31 cellular contexts compared by ENCODE assay signal in genomic region chr19:50409347-50409746, GRCh38. TPM values are rescaled to one million over a fixed set of nuclear protein-coding genes. Genes with fewer than 3 reads are reported as not detected.
A peak's percentile ranks its signal among the peaks of the same experiment; 100 is the strongest.
DNase-seq lines count a peak whose midpoint lies in the region; ATAC-seq, FAIRE-seq and TF ChIP-seq lines count a peak whose summit lies in the region.
"Had no signal": no experiment of that assay in that cellular context is flagged by ENCODE, and none has a peak within 500 bp of the region (broad histone marks: within the 10 kb centered on the region; RNA-seq: fewer than 3 reads in every experiment).

No MANE protein-coding gene starts in this region.

- no peak for TF ChIP-seq EP300 in K562 (IDR thresholded peaks at IDR 0.05; ENCODE audit: low read length)

- no peaks in the 10 kb centered on the region for H3K9me3 Mint-ChIP-seq in endodermal cell
- H3K9me3 Mint-ChIP-seq: CD4-positive, alpha-beta T cell; CD8-positive, alpha-beta T cell had no signal

- H3K36me3 ChIP-seq in H7 (replicated peaks; ENCODE audit: control insufficient read depth, insufficient read depth, low read length), result peaks cover 24% of the 10 kb centered on the region
- peaks cover 82% of the 10 kb centered on the region; the same call in 2 of the 3 replicates for H3K36me3 ChIP-seq in K562 (ENCODE audit: control insufficient read depth, insufficient read depth, low read length)
- peaks cover 47 to 78% of the 10 kb centered on the region in 2 donors for H3K36me3 ChIP-seq in neuronal stem cell (replicated peaks in 1 of 2; ENCODE audit: control insufficient read depth in 2 of 2, insufficient read depth in 2 of 2, low read length in 2 of 2)
- H3K36me3 ChIP-seq in endodermal cell (ENCODE audit: control insufficient read depth, insufficient read depth, low read length), result peaks cover 28% of the 10 kb centered on the region

- no peak overlapping the region for H3K18ac ChIP-seq in neuronal stem cell (ENCODE audit: low read length)

- no peaks in the 10 kb centered on the region for H3K27me3 ChIP-seq in H7 (ENCODE audit: control insufficient read depth, insufficient read depth, low read length)
- no peaks in the 10 kb centered on the region for H3K27me3 ChIP-seq in K562 (ENCODE audit: control insufficient read depth in 2 of 2, insufficient read depth in 2 of 2, low read length in 2 of 2)
- H3K27me3 ChIP-seq in neuronal stem cell (ENCODE audit: control insufficient read depth in 3 of 3, insufficient read depth in 3 of 3, low read depth in 1 of 3, low read length in 3 of 3), result no peaks in the 10 kb centered on the region
- no peaks in the 10 kb centered on the region for H3K27me3 ChIP-seq in endodermal cell (ENCODE audit: control insufficient read depth, insufficient read depth, low read length, poor library complexity, severe bottlenecking)
- H3K27me3 ChIP-seq: BE2C, BLaER1 had no signal

- no peak overlapping the region for H3K23ac ChIP-seq in neuronal stem cell (ENCODE audit: low read depth, low read length, poor library complexity)

- H3K79me2 ChIP-seq in K562 (ENCODE audit: control insufficient read depth, insufficient read depth, low read length), result no peaks in the 10 kb centered on the region

- H3K4me2 ChIP-seq in K562 (ENCODE audit: insufficient read depth, low read length) (no peak overlapping the region), neuronal stem cell (ENCODE audit: insufficient read depth, low read length, poor library complexity, severe bottlenecking) (no peak overlapping the region)
- H3K4me2 ChIP-seq: BLaER1 had no signal

- TF ChIP-seq RAD21 in K562 (CRISPR knock-in tag; conservative IDR thresholded peaks at IDR 0.05 in 1 of 2, IDR thresholded peaks at IDR 0.05 in 1 of 2), result no peak

- H3K4me3 Mint-ChIP-seq in endodermal cell, result no peak overlapping the region
- H3K4me3 Mint-ChIP-seq: CD4-positive, alpha-beta T cell; CD8-positive, alpha-beta T cell had no signal

- H3K36me3 Mint-ChIP-seq in endodermal cell (ENCODE audit: low read depth), result peaks cover 54% of the 10 kb centered on the region

- ATAC-seq in K562, result no peak
- ATAC-seq in GM21786 (IDR thresholded peaks at IDR 0.05; ENCODE audit: unreplicated experiment), result no peak
- ATAC-seq: CD8-positive, alpha-beta T cell; GM12878 had no signal

- H3K4me1 Mint-ChIP-seq in endodermal cell, result no peaks in the 10 kb centered on the region

- H2AFZ ChIP-seq in K562 (ENCODE audit: low read depth, low read length) (no peak overlapping the region), neuronal stem cell (ENCODE audit: low read length) (no peak overlapping the region)

- H3K4ac ChIP-seq in neuronal stem cell (ENCODE audit: low read length), result no peak overlapping the region

- TF ChIP-seq POLR2A in K562 (conservative IDR thresholded peaks at IDR 0.05), result no peak

- peaks cover 1% of the 10 kb centered on the region for H3K79me1 ChIP-seq in neuronal stem cell (ENCODE audit: low read depth, low read length)

- POLR2A ChIA-PET in K562 (lab: Yijun Ruan, JAX), result interaction anchor here (0.6 to 1.1 kb wide), 3 partner anchors 23 to 52 kb away, joined by 3 to 4 read pairs (median 4); no protein-coding TSS in a partner anchor

- no peak overlapping the region for H2BK12ac ChIP-seq in neuronal stem cell (ENCODE audit: low read length)

- no TSS peak for BruUV-seq in K562 (replicated peaks; lab: Mats Ljungman, UMichigan)

- no peaks in the 10 kb centered on the region for H4K20me1 ChIP-seq in K562 (replicated peaks; ENCODE audit: control insufficient read depth, insufficient read depth, low read length)

- no peak overlapping the region for H3K27ac Mint-ChIP-seq in endodermal cell
- H3K27ac Mint-ChIP-seq: CD4-positive, alpha-beta T cell; CD8-positive, alpha-beta T cell had no signal

- CTCF ChIA-PET in K562 (lab: Yijun Ruan, JAX; ENCODE audit: low intra/inter-chr PET ratio), result no interaction called here

- intact Hi-C loops in K562 (cut with micrococcal nuclease), result no loop called here

- peak overlapping the region; percentile 11 for H2BK5ac ChIP-seq in neuronal stem cell (ENCODE audit: low read length)

- no peak overlapping the region for H2AK5ac ChIP-seq in neuronal stem cell (ENCODE audit: low read depth, low read length)

- H3K4me3 ChIP-seq in H7 (ENCODE audit: insufficient read depth, low read depth, low read length) (no peak overlapping the region), K562 (no peak overlapping the region), neuronal stem cell (ENCODE audit: low read length in 2 of 2) (no peak overlapping the region), endodermal cell (ENCODE audit: low read length) (no peak overlapping the region)
- H3K4me3 ChIP-seq: BLaER1, GM12878 had no signal

- H3K9ac ChIP-seq in K562 (ENCODE audit: insufficient read depth in 1 of 2, low read depth in 2 of 2, low read length in 2 of 2) (no peak overlapping the region; a peak in 1 of 4 replicates), neuronal stem cell (ENCODE audit: low read depth, low read length, poor library complexity) (no peak overlapping the region), endodermal cell (ENCODE audit: extremely low read depth, low read length, poor library complexity, severe bottlenecking) (no peak overlapping the region)
- H3K9ac ChIP-seq: BLaER1 had no signal

- no peak overlapping the region for H3K14ac ChIP-seq in neuronal stem cell (ENCODE audit: low read length)

- H4K8ac ChIP-seq in neuronal stem cell (ENCODE audit: low read depth, low read length), result no peak overlapping the region

- WGBS in K562 (ENCODE audit: insufficient coverage, low coverage, missing lambda C conversion rate), result 97% methylated on average over 13 of the region's 17 CpGs
- no CpG with 5 or more reads among the region's 17 CpGs for WGBS in neuronal stem cell (ENCODE audit: extremely low coverage in 2 of 2, insufficient read length in 2 of 2, insufficient replicate concordance in 1 of 2), 2 donors
- 94 to 96% methylated on average over 14 to 17 of the region's 17 CpGs for WGBS in endodermal cell (ENCODE audit: insufficient coverage in 1 of 2, insufficient read length in 1 of 2), 2 experiments

- H3K27ac ChIP-seq in K562 (ENCODE audit: extremely low read depth, low read depth, low read length) (no peak overlapping the region), neuronal stem cell (replicated peaks; ENCODE audit: low read length) (no peak overlapping the region), endodermal cell (ENCODE audit: low read depth, low read length) (no peak overlapping the region)
- H3K27ac ChIP-seq: BLaER1 had no signal

- no peak for FAIRE-seq in K562 (lab: Jason Lieb, UNC)
- FAIRE-seq: A204.1, D721Med, GM12878, GM12892, GM18507, GM19239 had no signal

- no peak overlapping the region for H4K91ac ChIP-seq in neuronal stem cell (ENCODE audit: low read depth, low read length, poor library complexity)

- in situ Hi-C loops in K562 (cut with MboI), result no loop called here

- H2BK15ac ChIP-seq in neuronal stem cell (ENCODE audit: low read length), result no peak overlapping the region

- H3K9me3 ChIP-seq in K562 (replicated peaks; ENCODE audit: control insufficient read depth, insufficient read depth, low read depth, low read length) (no peaks in the 10 kb centered on the region), neuronal stem cell (replicated peaks in 1 of 2; ENCODE audit: control insufficient read depth in 2 of 2, insufficient read depth in 1 of 2, low read depth in 1 of 2, low read length in 2 of 2) (peaks cover 0 to 3% of the 10 kb centered on the region in 2 donors), endodermal cell (ENCODE audit: control insufficient read depth, low read length) (no peaks in the 10 kb centered on the region)
- H3K9me3 ChIP-seq: BE2C, Caco-2 had no signal

- TF ChIP-seq CTCF in K562 (IDR thresholded peaks at IDR 0.05 in 2 of 3, conservative IDR thresholded peaks at IDR 0.05 in 1 of 3; ENCODE audit: insufficient read depth in 2 of 3, low read depth in 1 of 3, low read length in 3 of 3) (no peak), endodermal cell (conservative IDR thresholded peaks at IDR 0.05) (no peak)

- DNase-seq in H7, result peak; percentile 36
- no peak for DNase-seq in K562 (ENCODE audit: extremely low read depth in 1 of 4, low spot score in 3 of 4)
- no peak for DNase-seq in neuronal stem cell (ENCODE audit: low spot score)
- DNase-seq in endodermal cell, result no peak
- no peak for DNase-seq in NCI-H1930 (lab: John Stamatoyannopoulos, UW)
- DNase-seq: 8988T; ACHN; BE2C; C1 segment of cervical spinal cord; Caco-2; Calu3; CD4-positive, alpha-beta T cell; CD8-positive, alpha-beta T cell; DMS153; DMS53; DMS79; DND-41; EL; GDM1 had no signal

- H3K9me1 ChIP-seq in K562 (ENCODE audit: control insufficient read depth, insufficient read depth, low read length), result no peaks in the 10 kb centered on the region

- H3K27me3 Mint-ChIP-seq in endodermal cell (ENCODE audit: insufficient read depth), result no peaks in the 10 kb centered on the region
- H3K27me3 Mint-ChIP-seq: CD4-positive, alpha-beta T cell had no signal

- no peak overlapping the region for H2BK120ac ChIP-seq in neuronal stem cell (ENCODE audit: low read depth, low read length)

- H3K4me1 ChIP-seq in K562 (replicated peaks in 1 of 2; ENCODE audit: control insufficient read depth in 2 of 2, insufficient read depth in 2 of 2, low read length in 2 of 2) (peaks cover under 1 to 24% of the 10 kb centered on the region in 2 experiments; a peak in 4 of 5 replicates), neuronal stem cell (ENCODE audit: control insufficient read depth in 2 of 2, insufficient read depth in 1 of 2, low read depth in 1 of 2, low read length in 2 of 2) (no peaks in the 10 kb centered on the region), endodermal cell (ENCODE audit: control insufficient read depth, insufficient read depth, low read length) (no peaks in the 10 kb centered on the region)
- H3K4me1 ChIP-seq: BE2C had no signal

RNA-seq across cellular contexts. Expression of gene SPIB, which starts 9.4 kb away (rescaled TPM):
- total RNA-seq in H7 (2014; rRNA removed; shearing (Covaris generic)), result 0.81 and 8.8 TPM in 2 replicates
- 2.3 and 8.3 TPM in 2 replicates for total RNA-seq in K562 (2011; cell fraction: chromatin; rRNA removed; ENCODE audit: low replicate concordance)
- 4.6 and 5.2 TPM in 2 replicates for total RNA-seq in K562 (2011; cell fraction: nucleolus; rRNA removed)
- 3.9 and 4.4 TPM in 2 replicates for total RNA-seq in K562 (2011; cell fraction: nucleoplasm; rRNA removed)
- total RNA-seq in K562 (2014; rRNA removed) (0.33 and 0.45 TPM in 2 replicates), K562 (2014; rRNA removed; fragmentation: Illumina TruSeq; extraction: Trizol) (0.22 and 0.25 TPM in 2 replicates), K562 (2015; rRNA removed; fragmentation: Illumina TruSeq; extraction: Trizol) (0.40 and 0.45 TPM in 2 replicates), K562 (2021) (1.0 and 1.3 TPM in 2 replicates), endodermal cell (1 to 10 TPM in 1 of 2 donors, under 1 TPM in 1; 0.11 to 2.6 TPM)
- polyA plus RNA-seq in K562 (2011; rRNA removed) (0.46 and 0.60 TPM in 2 replicates), K562 (2014; fragmentation: Illumina TruSeq; extraction: Trizol) (0.24 and 0.76 TPM in 2 replicates), K562 (2014; fragmentation: Nextera tagmentation; extraction: Ambion mirVana) (under 1 TPM in 1 of 2 experiments, not detected in 1; 0.06 TPM), K562 (2014; rRNA removed) (0.53 and 0.92 TPM in 2 replicates)
- 0.41 and 0.94 TPM in 2 replicates for polyA plus RNA-seq in K562 (2011; cell fraction: cytosol; rRNA removed)
- 2.5 and 7.6 TPM in 2 replicates for polyA plus RNA-seq in K562 (2011; cell fraction: nucleus; rRNA removed)
- 0.53 and 1.1 TPM in 2 replicates for polyA plus RNA-seq in K562 (2012)
- 0.06 and 0.07 TPM in 2 replicates for polyA minus RNA-seq in K562 (2011; rRNA and poly(A)+ RNA removed)
- not detected in 2 replicates for polyA minus RNA-seq in K562 (2011; cell fraction: cytosol; rRNA and poly(A)+ RNA removed)
- 0.33 and 0.94 TPM in 2 replicates for polyA minus RNA-seq in K562 (2011; cell fraction: nucleus; rRNA and poly(A)+ RNA removed)
- 0.08 TPM for polyA plus RNA-seq in neuronal stem cell (2013, experiment 1 of 2)
- 0.17 TPM for polyA plus RNA-seq in neuronal stem cell (2013, experiment 2 of 2)
- polyA plus RNA-seq in endodermal cell (2013, experiment 1 of 2), result 0.68 TPM
- polyA plus RNA-seq in endodermal cell (2013, experiment 2 of 2), result 0.41 TPM
- total RNA-seq: Daoy had no signal
- polyA plus RNA-seq: AG04450 had no signal

RNA-seq across cellular contexts. Expression of gene MYBPC2, which starts 23.3 kb away (rescaled TPM):
- 0.24 and 0.55 TPM in 2 replicates for total RNA-seq in H7 (2014; rRNA removed; shearing (Covaris generic))
- total RNA-seq in K562 (2011; cell fraction: chromatin; rRNA removed; ENCODE audit: low replicate concordance), result 0.30 and 0.67 TPM in 2 replicates
- not detected in 2 replicates for total RNA-seq in K562 (2011; cell fraction: nucleolus; rRNA removed)
- total RNA-seq in K562 (2011; cell fraction: nucleoplasm; rRNA removed), result not detected in 2 replicates
- total RNA-seq in K562 (2014; rRNA removed), result not detected in 2 replicates
- not detected in 2 replicates for total RNA-seq in K562 (2014; rRNA removed; fragmentation: Illumina TruSeq; extraction: Trizol)
- total RNA-seq in K562 (2015; rRNA removed; fragmentation: Illumina TruSeq; extraction: Trizol), result not detected in 2 replicates
- total RNA-seq in K562 (2021), result 0.04 TPM in 1 of 2 replicates, not detected in the other
- 0.14 and 0.19 TPM in 2 replicates for polyA plus RNA-seq in K562 (2011; rRNA removed)
- 0.06 and 0.07 TPM in 2 replicates for polyA plus RNA-seq in K562 (2011; cell fraction: cytosol; rRNA removed)
- polyA plus RNA-seq in K562 (2011; cell fraction: nucleus; rRNA removed), result 0.31 and 0.60 TPM in 2 replicates
- 0.01 TPM in 1 of 2 replicates, not detected in the other for polyA plus RNA-seq in K562 (2012)
- not detected in 2 replicates for polyA plus RNA-seq in K562 (2014; fragmentation: Illumina TruSeq; extraction: Trizol)
- polyA plus RNA-seq in K562 (2014; fragmentation: Nextera tagmentation; extraction: Ambion mirVana), result not detected
- polyA plus RNA-seq in K562 (2014; rRNA removed), result 0.01 TPM in 1 of 2 replicates, not detected in the other
- 0.06 TPM in 1 of 2 replicates, not detected in the other for polyA minus RNA-seq in K562 (2011; rRNA and poly(A)+ RNA removed)
- not detected in 2 replicates for polyA minus RNA-seq in K562 (2011; cell fraction: cytosol; rRNA and poly(A)+ RNA removed)
- polyA minus RNA-seq in K562 (2011; cell fraction: nucleus; rRNA and poly(A)+ RNA removed), result 0.22 TPM in 1 of 2 replicates, not detected in the other
- polyA plus RNA-seq in neuronal stem cell (2013, experiment 1 of 2), result 1.0 TPM
- 1.2 TPM for polyA plus RNA-seq in neuronal stem cell (2013, experiment 2 of 2)
- 1 to 10 TPM; 1.9 to 2.3 TPM for total RNA-seq in endodermal cell
- polyA plus RNA-seq in endodermal cell (2013, experiment 1 of 2), result 0.71 TPM
- polyA plus RNA-seq in endodermal cell (2013, experiment 2 of 2), result 0.62 TPM
- total RNA-seq: A673, Calu3, Daoy, G401 had no signal
- polyA plus RNA-seq: AG04450 had no signal

RNA-seq across cellular contexts. Expression of gene POLD1, which starts 25.2 kb away (rescaled TPM):
- 167 and 185 TPM in 2 replicates for total RNA-seq in H7 (2014; rRNA removed; shearing (Covaris generic))
- 79.9 and 373 TPM in 2 replicates for total RNA-seq in K562 (2011; cell fraction: chromatin; rRNA removed; ENCODE audit: low replicate concordance)
- 460 and 477 TPM in 2 replicates for total RNA-seq in K562 (2011; cell fraction: nucleolus; rRNA removed)
- 147 and 179 TPM in 2 replicates for total RNA-seq in K562 (2011; cell fraction: nucleoplasm; rRNA removed)
- total RNA-seq in K562 (2014; rRNA removed) (258 and 338 TPM in 2 replicates), K562 (2014; rRNA removed; fragmentation: Illumina TruSeq; extraction: Trizol) (15.3 and 28.3 TPM in 2 replicates), K562 (2015; rRNA removed; fragmentation: Illumina TruSeq; extraction: Trizol) (89.4 and 95.2 TPM in 2 replicates), K562 (2021) (296 and 312 TPM in 2 replicates), endodermal cell (100 to 1,000 TPM; 106 to 127 TPM)
- polyA plus RNA-seq in K562 (2011; rRNA removed) (45.2 and 88.6 TPM in 2 replicates), K562 (2014; fragmentation: Illumina TruSeq; extraction: Trizol) (47.8 and 97.9 TPM in 2 replicates), K562 (2014; fragmentation: Nextera tagmentation; extraction: Ambion mirVana) (1 to 10 TPM; 1.3 to 6.4 TPM), K562 (2014; rRNA removed) (161 and 163 TPM in 2 replicates)
- polyA plus RNA-seq in K562 (2011; cell fraction: cytosol; rRNA removed), result 86.2 and 222 TPM in 2 replicates
- polyA plus RNA-seq in K562 (2011; cell fraction: nucleus; rRNA removed), result 460 and 607 TPM in 2 replicates
- 164 and 224 TPM in 2 replicates for polyA plus RNA-seq in K562 (2012)
- 33.3 and 52.7 TPM in 2 replicates for polyA minus RNA-seq in K562 (2011; rRNA and poly(A)+ RNA removed)
- 165 and 236 TPM in 2 replicates for polyA minus RNA-seq in K562 (2011; cell fraction: cytosol; rRNA and poly(A)+ RNA removed)
- 166 and 171 TPM in 2 replicates for polyA minus RNA-seq in K562 (2011; cell fraction: nucleus; rRNA and poly(A)+ RNA removed)
- polyA plus RNA-seq in neuronal stem cell (2013, experiment 1 of 2), result 60.2 TPM
- 61.7 TPM for polyA plus RNA-seq in neuronal stem cell (2013, experiment 2 of 2)
- polyA plus RNA-seq in endodermal cell (2013, experiment 1 of 2), result 68.6 TPM
- 68.1 TPM for polyA plus RNA-seq in endodermal cell (2013, experiment 2 of 2)

RNA-seq across cellular contexts. Expression of gene NR1H2, which starts 33.1 kb away (rescaled TPM):
- 73.7 and 90.1 TPM in 2 replicates for total RNA-seq in H7 (2014; rRNA removed; shearing (Covaris generic))
- total RNA-seq in K562 (2011; cell fraction: chromatin; rRNA removed; ENCODE audit: low replicate concordance), result 31.6 and 83.2 TPM in 2 replicates
- total RNA-seq in K562 (2011; cell fraction: nucleolus; rRNA removed), result 66.3 and 72.5 TPM in 2 replicates
- 41.0 and 45.6 TPM in 2 replicates for total RNA-seq in K562 (2011; cell fraction: nucleoplasm; rRNA removed)
- total RNA-seq in K562 (2014; rRNA removed), result 51.4 and 68.1 TPM in 2 replicates
- 10.6 and 12.3 TPM in 2 replicates for total RNA-seq in K562 (2014; rRNA removed; fragmentation: Illumina TruSeq; extraction: Trizol)
- 32.9 and 35.0 TPM in 2 replicates for total RNA-seq in K562 (2015; rRNA removed; fragmentation: Illumina TruSeq; extraction: Trizol)
- 56.7 and 58.2 TPM in 2 replicates for total RNA-seq in K562 (2021)
- polyA plus RNA-seq in K562 (2011; rRNA removed), result 24.0 and 37.5 TPM in 2 replicates
- polyA plus RNA-seq in K562 (2011; cell fraction: cytosol; rRNA removed), result 42.2 and 70.3 TPM in 2 replicates
- polyA plus RNA-seq in K562 (2011; cell fraction: nucleus; rRNA removed), result 71.7 and 110 TPM in 2 replicates
- 51.4 and 65.3 TPM in 2 replicates for polyA plus RNA-seq in K562 (2012)
- 23.8 and 51.0 TPM in 2 replicates for polyA plus RNA-seq in K562 (2014; fragmentation: Illumina TruSeq; extraction: Trizol)
- polyA plus RNA-seq in K562 (2014; fragmentation: Nextera tagmentation; extraction: Ambion mirVana), result 1 to 10 TPM in 1 of 2 experiments, under 1 TPM in 1; 0.11 to 1.5 TPM
- polyA plus RNA-seq in K562 (2014; rRNA removed), result 61.9 and 73.8 TPM in 2 replicates
- polyA minus RNA-seq in K562 (2011; rRNA and poly(A)+ RNA removed), result 12.7 and 17.8 TPM in 2 replicates
- 15.7 and 17.4 TPM in 2 replicates for polyA minus RNA-seq in K562 (2011; cell fraction: cytosol; rRNA and poly(A)+ RNA removed)
- 28.8 and 37.7 TPM in 2 replicates for polyA minus RNA-seq in K562 (2011; cell fraction: nucleus; rRNA and poly(A)+ RNA removed)
- polyA plus RNA-seq in neuronal stem cell (2013, experiment 1 of 2), result 15.5 TPM
- polyA plus RNA-seq in neuronal stem cell (2013, experiment 2 of 2), result 15.1 TPM
- 10 to 100 TPM; 40.4 to 42.7 TPM for total RNA-seq in endodermal cell
- 21.3 TPM for polyA plus RNA-seq in endodermal cell (2013, experiment 1 of 2)
- polyA plus RNA-seq in endodermal cell (2013, experiment 2 of 2), result 21.2 TPM

RNA-seq across cellular contexts. Expression of gene NAPSA, which starts 43.9 kb away (rescaled TPM):
- total RNA-seq in H7 (2014; rRNA removed; shearing (Covaris generic)), result 0.44 and 0.59 TPM in 2 replicates
- 3.9 and 8.3 TPM in 2 replicates for total RNA-seq in K562 (2011; cell fraction: chromatin; rRNA removed; ENCODE audit: low replicate concordance)
- 5.0 and 5.5 TPM in 2 replicates for total RNA-seq in K562 (2011; cell fraction: nucleolus; rRNA removed)
- 3.6 and 5.6 TPM in 2 replicates for total RNA-seq in K562 (2011; cell fraction: nucleoplasm; rRNA removed)
- 0.41 and 0.78 TPM in 2 replicates for total RNA-seq in K562 (2014; rRNA removed)
- total RNA-seq in K562 (2014; rRNA removed; fragmentation: Illumina TruSeq; extraction: Trizol), result 0.45 and 0.65 TPM in 2 replicates
- total RNA-seq in K562 (2015; rRNA removed; fragmentation: Illumina TruSeq; extraction: Trizol), result 0.45 and 0.76 TPM in 2 replicates
- total RNA-seq in K562 (2021), result 1.9 and 2.3 TPM in 2 replicates
- polyA plus RNA-seq in K562 (2011; rRNA removed), result 1.2 and 1.9 TPM in 2 replicates
- 1.4 and 1.9 TPM in 2 replicates for polyA plus RNA-seq in K562 (2011; cell fraction: cytosol; rRNA removed)
- polyA plus RNA-seq in K562 (2011; cell fraction: nucleus; rRNA removed), result 11.3 and 12.5 TPM in 2 replicates
- 2.0 and 3.0 TPM in 2 replicates for polyA plus RNA-seq in K562 (2012)
- 0.89 and 1.1 TPM in 2 replicates for polyA plus RNA-seq in K562 (2014; fragmentation: Illumina TruSeq; extraction: Trizol)
- under 1 TPM; 0.25 to 0.49 TPM for polyA plus RNA-seq in K562 (2014; fragmentation: Nextera tagmentation; extraction: Ambion mirVana)
- 0.69 and 1.6 TPM in 2 replicates for polyA plus RNA-seq in K562 (2014; rRNA removed)
- 0.42 and 0.57 TPM in 2 replicates for polyA minus RNA-seq in K562 (2011; rRNA and poly(A)+ RNA removed)
- 1.5 TPM in 1 of 2 replicates, not detected in the other for polyA minus RNA-seq in K562 (2011; cell fraction: cytosol; rRNA and poly(A)+ RNA removed)
- 2.0 and 2.2 TPM in 2 replicates for polyA minus RNA-seq in K562 (2011; cell fraction: nucleus; rRNA and poly(A)+ RNA removed)
- polyA plus RNA-seq in neuronal stem cell (2013, experiment 1 of 2), result 0.84 TPM
- polyA plus RNA-seq in neuronal stem cell (2013, experiment 2 of 2), result 0.72 TPM
- total RNA-seq in endodermal cell, result 1 to 10 TPM in 1 of 2 donors, under 1 TPM in 1; 0.91 to 1.5 TPM
- polyA plus RNA-seq in endodermal cell (2013, experiment 1 of 2), result 0.14 TPM
- polyA plus RNA-seq in endodermal cell (2013, experiment 2 of 2), result 0.33 TPM
- total RNA-seq: Daoy had no signal
